In the genomic region with DNA sequence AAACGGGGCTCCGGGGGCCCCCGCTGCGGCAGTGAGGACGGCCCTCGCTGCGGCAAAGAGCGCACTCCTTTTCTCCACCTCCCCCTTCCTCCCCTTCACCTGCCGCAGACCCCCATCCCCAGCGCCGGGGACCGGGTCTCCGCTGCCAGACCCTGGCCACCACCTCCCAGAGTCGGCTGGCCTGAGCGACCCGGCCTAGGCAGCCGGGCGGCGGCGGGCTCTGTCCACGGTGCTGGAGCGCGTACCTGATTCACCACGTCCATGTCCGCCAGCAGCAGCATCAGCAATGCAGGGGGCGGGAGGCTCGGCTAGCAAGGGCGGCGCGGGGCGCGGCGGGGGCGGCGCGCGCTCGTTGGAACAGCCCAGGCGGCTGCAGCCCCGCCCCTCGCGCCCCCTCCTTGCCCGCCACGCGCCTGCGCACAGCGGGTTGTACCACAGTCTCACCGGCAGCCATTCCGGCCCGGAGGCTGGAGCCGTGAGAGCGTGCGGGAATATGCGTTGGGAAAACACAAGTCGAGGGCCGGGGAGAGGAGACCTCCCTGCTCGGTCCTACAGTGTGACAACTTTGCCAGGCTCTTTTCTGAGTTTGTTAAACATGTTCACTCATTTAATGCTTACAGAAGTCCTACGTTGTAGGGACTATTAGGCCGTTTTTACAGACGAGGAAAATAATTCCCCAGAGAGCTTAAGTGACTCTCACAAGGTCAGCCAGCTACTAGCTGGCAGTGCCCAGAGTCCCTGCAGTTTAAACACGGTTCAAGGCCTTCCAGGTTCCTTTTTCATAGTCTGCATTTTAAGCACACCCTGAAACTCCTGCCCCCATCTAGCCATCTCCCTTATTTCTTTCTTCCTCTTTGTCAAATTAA, we compare ENCODE assay signal across 1 cellular context.
TF ChIP-seq lines count a peak whose summit lies in the region.

A gene (minus strand): TSS at position 288 of the 866 bp plus-strand sequence. CDS start 7 bp downstream, at position 281.

TF ChIP-seq in A549, 52 proteins besides CTCF, POLR2A, EP300 and RAD21 (continued from another document):
- TF ChIP-seq MAFK (IDR thresholded peaks at IDR 0.05; ENCODE audit: partially characterized antibody) = no peak
- TF ChIP-seq, protein P1, sequence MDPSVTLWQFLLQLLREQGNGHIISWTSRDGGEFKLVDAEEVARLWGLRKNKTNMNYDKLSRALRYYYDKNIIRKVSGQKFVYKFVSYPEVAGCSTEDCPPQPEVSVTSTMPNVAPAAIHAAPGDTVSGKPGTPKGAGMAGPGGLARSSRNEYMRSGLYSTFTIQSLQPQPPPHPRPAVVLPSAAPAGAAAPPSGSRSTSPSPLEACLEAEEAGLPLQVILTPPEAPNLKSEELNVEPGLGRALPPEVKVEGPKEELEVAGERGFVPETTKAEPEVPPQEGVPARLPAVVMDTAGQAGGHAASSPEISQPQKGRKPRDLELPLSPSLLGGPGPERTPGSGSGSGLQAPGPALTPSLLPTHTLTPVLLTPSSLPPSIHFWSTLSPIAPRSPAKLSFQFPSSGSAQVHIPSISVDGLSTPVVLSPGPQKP (IDR thresholded peaks at IDR 0.05; ENCODE audit: low read depth, low read length) = no peak
- TF ChIP-seq EHF (CRISPR knock-in tag; IDR thresholded peaks at IDR 0.05) = peak; percentile 59; the same call in 1 of the 2 replicates
- TF ChIP-seq PHF8 (IDR thresholded peaks at IDR 0.05; ENCODE audit: borderline replicate concordance, low read depth) = peak; percentile 56; the same call in 1 of the 2 replicates
- TF ChIP-seq, protein P2, sequence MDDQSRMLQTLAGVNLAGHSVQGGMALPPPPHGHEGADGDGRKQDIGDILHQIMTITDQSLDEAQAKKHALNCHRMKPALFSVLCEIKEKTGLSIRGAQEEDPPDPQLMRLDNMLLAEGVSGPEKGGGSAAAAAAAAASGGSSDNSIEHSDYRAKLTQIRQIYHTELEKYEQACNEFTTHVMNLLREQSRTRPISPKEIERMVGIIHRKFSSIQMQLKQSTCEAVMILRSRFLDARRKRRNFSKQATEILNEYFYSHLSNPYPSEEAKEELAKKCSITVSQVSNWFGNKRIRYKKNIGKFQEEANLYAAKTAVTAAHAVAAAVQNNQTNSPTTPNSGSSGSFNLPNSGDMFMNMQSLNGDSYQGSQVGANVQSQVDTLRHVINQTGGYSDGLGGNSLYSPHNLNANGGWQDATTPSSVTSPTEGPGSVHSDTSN (IDR thresholded peaks at IDR 0.05) = no peak
- TF ChIP-seq, protein P3, sequence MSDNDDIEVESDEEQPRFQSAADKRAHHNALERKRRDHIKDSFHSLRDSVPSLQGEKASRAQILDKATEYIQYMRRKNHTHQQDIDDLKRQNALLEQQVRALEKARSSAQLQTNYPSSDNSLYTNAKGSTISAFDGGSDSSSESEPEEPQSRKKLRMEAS (IDR thresholded peaks at IDR 0.05) = peak; percentile 88
- TF ChIP-seq FOSB (CRISPR knock-in tag; IDR thresholded peaks at IDR 0.05) = no peak
- no peak for TF ChIP-seq CBX2 (IDR thresholded peaks at IDR 0.05; ENCODE audit: borderline replicate concordance, low read depth)
- TF ChIP-seq, protein P4, sequence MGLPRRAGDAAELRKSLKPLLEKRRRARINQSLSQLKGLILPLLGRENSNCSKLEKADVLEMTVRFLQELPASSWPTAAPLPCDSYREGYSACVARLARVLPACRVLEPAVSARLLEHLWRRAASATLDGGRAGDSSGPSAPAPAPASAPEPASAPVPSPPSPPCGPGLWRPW (IDR thresholded peaks at IDR 0.05) = no peak
- TF ChIP-seq KDM1A (IDR thresholded peaks at IDR 0.05; ENCODE audit: low read depth) = no peak
- no peak for TF ChIP-seq BHLHE40 (IDR thresholded peaks at IDR 0.05; ENCODE audit: low read depth, low read length)
- TF ChIP-seq, protein P5, sequence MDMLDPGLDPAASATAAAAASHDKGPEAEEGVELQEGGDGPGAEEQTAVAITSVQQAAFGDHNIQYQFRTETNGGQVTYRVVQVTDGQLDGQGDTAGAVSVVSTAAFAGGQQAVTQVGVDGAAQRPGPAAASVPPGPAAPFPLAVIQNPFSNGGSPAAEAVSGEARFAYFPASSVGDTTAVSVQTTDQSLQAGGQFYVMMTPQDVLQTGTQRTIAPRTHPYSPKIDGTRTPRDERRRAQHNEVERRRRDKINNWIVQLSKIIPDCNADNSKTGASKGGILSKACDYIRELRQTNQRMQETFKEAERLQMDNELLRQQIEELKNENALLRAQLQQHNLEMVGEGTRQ (IDR thresholded peaks at IDR 0.05) = no peak
- no peak for TF ChIP-seq GATA3 (IDR thresholded peaks at IDR 0.05; ENCODE audit: borderline replicate concordance)
- TF ChIP-seq CHD2 (IDR thresholded peaks at IDR 0.05; ENCODE audit: low read length, partially characterized antibody) = no peak
- TF ChIP-seq MYC (IDR thresholded peaks at IDR 0.05; ENCODE audit: borderline replicate concordance, low read length) = no peak
- no peak for TF ChIP-seq ESRRA (IDR thresholded peaks at IDR 0.05; ENCODE audit: borderline replicate concordance, low read length)
- TF ChIP-seq HDAC2 (IDR thresholded peaks at IDR 0.05) = no peak
- no peak for TF ChIP-seq TFCP2L1 (CRISPR knock-in tag; IDR thresholded peaks at IDR 0.05)
- TF ChIP-seq RNF2 (IDR thresholded peaks at IDR 0.05; ENCODE audit: borderline replicate concordance, low read depth) = no peak
- no peak for TF ChIP-seq ZFP36 (IDR thresholded peaks at IDR 0.05; ENCODE audit: borderline replicate concordance, partially characterized antibody)
- TF ChIP-seq CEBPB (IDR thresholded peaks at IDR 0.05) = no peak
- no peak for TF ChIP-seq ZC3H11A (IDR thresholded peaks at IDR 0.05)
- TF ChIP-seq NFE2L2 (conservative IDR thresholded peaks at IDR 0.05; ENCODE audit: low read length) = no peak
- no peak for TF ChIP-seq NR3C1 (IDR thresholded peaks at IDR 0.05)
- TF ChIP-seq RFX5 (IDR thresholded peaks at IDR 0.05) = no peak
- TF ChIP-seq KDM5A (IDR thresholded peaks at IDR 0.05) = peak; percentile 57
- TF ChIP-seq, protein P6, sequence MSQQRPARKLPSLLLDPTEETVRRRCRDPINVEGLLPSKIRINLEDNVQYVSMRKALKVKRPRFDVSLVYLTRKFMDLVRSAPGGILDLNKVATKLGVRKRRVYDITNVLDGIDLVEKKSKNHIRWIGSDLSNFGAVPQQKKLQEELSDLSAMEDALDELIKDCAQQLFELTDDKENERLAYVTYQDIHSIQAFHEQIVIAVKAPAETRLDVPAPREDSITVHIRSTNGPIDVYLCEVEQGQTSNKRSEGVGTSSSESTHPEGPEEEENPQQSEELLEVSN (IDR thresholded peaks at IDR 0.05; ENCODE audit: borderline replicate concordance, low read depth) = peak; percentile 86
- peak; percentile 72; the same call in 1 of the 2 replicates for TF ChIP-seq HOXB13 (CRISPR knock-in tag; IDR thresholded peaks at IDR 0.05; ENCODE audit: low read depth)
- TF ChIP-seq FOXS1 (CRISPR knock-in tag; IDR thresholded peaks at IDR 0.05) = peak; percentile 63; the same call in 1 of the 2 replicates
- TF ChIP-seq ZSCAN20 (CRISPR knock-in tag; IDR thresholded peaks at IDR 0.05) = no peak
- TF ChIP-seq, protein P7, sequence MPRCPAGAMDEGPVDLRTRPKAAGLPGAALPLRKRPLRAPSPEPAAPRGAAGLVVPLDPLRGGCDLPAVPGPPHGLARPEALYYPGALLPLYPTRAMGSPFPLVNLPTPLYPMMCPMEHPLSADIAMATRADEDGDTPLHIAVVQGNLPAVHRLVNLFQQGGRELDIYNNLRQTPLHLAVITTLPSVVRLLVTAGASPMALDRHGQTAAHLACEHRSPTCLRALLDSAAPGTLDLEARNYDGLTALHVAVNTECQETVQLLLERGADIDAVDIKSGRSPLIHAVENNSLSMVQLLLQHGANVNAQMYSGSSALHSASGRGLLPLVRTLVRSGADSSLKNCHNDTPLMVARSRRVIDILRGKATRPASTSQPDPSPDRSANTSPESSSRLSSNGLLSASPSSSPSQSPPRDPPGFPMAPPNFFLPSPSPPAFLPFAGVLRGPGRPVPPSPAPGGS (IDR thresholded peaks at IDR 0.05) = peak; percentile 64; the same call in 1 of the 3 replicates
- 0 out of 2 replicates have a peak, but pooled peaks have one; percentile 75 for TF ChIP-seq HOXB5 (CRISPR knock-in tag; IDR thresholded peaks at IDR 0.05)
- no peak for TF ChIP-seq FOSL2 (IDR thresholded peaks at IDR 0.05)
- peak; percentile 49; the same call in 1 of the 2 replicates for TF ChIP-seq FOSL2 (CRISPR knock-in tag; IDR thresholded peaks at IDR 0.05)
